Comparison of ENCODE assay signal across 22 cellular contexts in genomic region chr5:127330116-127330515, GRCh38. TPM values are rescaled to one million over a fixed set of nuclear protein-coding genes. Genes with fewer than 3 reads are reported as not detected.
"Had no signal": no experiment of that assay in that cellular context is flagged by ENCODE, and none has a peak within 500 bp of the region (broad histone marks: within the 10 kb centered on the region; RNA-seq: fewer than 3 reads in every experiment).

No MANE protein-coding gene starts in this region.

- H3K27me3 ChIP-seq: neural progenitor cell, vagina had no signal

- H3K36me3 Mint-ChIP-seq: memory B cell; naive thymus-derived CD4-positive, alpha-beta T cell had no signal

- H3K36me3 ChIP-seq: adrenal gland, esophagus squamous epithelium, neural progenitor cell, prostate gland, vagina had no signal

- H3K4me3 ChIP-seq: adrenal gland, esophagus squamous epithelium, hepatocyte, mucosa of descending colon, neural progenitor cell, prostate gland, skin epidermis, vagina had no signal

- H3K9ac ChIP-seq: neural progenitor cell had no signal

- H3K27ac Mint-ChIP-seq: dendritic cell treated with granulocyte-macrophage colony-stimulating factor and Interleukin-4, amounts not matched to agents 40 ng/mL and 50 ng/mL, for 4 days; memory B cell; naive thymus-derived CD4-positive, alpha-beta T cell; neural progenitor cell; stimulated activated naive CD8-positive, alpha-beta T cell treated with anti-CD3 and anti-CD28 coated beads, Interleukin-15, amount 100 ng/mL, for 72 hours had no signal

- DNase-seq: activated CD4-positive, alpha-beta T cell treated with anti-CD3 and anti-CD28 coated beads, Interleukin-2, amount 50 U/mL, for 1 hour; activated CD8-positive, alpha-beta memory T cell treated with anti-CD3 and anti-CD28 coated beads, Interleukin-2, amount 50 U/mL, for 4 hours; activated effector memory CD4-positive, alpha-beta T cell treated with anti-CD3 and anti-CD28 coated beads, Interleukin-2, amount 50 U/mL, for 16 hours; activated naive CD4-positive, alpha-beta T cell treated with anti-CD3 and anti-CD28 coated beads, Interleukin-2, amount 50 U/mL, for 16 hours; activated T-cell treated with anti-CD3 and anti-CD28 coated beads, Interleukin-2, amount 50 U/mL, for 4 hours; adrenal gland; effector CD8-positive, alpha-beta T cell; esophagus squamous epithelium; foreskin keratinocyte; mucosa of descending colon; naive thymus-derived CD4-positive, alpha-beta T cell; right cardiac atrium; stimulated activated CD4-positive, alpha-beta T cell treated with anti-CD3 and anti-CD28 coated beads, Interleukin-2, amount 100 ng/mL, for 48 hours; stimulated activated naive CD8-positive, alpha-beta T cell treated with anti-CD3 and anti-CD28 coated beads, Interleukin-15, amount 100 ng/mL, for 72 hours; trophoblast cell had no signal

- H3K4me1 Mint-ChIP-seq: memory B cell; naive thymus-derived CD4-positive, alpha-beta T cell; stimulated activated naive CD8-positive, alpha-beta T cell treated with anti-CD3 and anti-CD28 coated beads, Interleukin-15, amount 100 ng/mL, for 72 hours had no signal

- H2AFZ ChIP-seq: hepatocyte, neural progenitor cell had no signal

- H3K79me2 ChIP-seq: hepatocyte had no signal

- H3K4me2 ChIP-seq: hepatocyte, neural progenitor cell had no signal

- ATAC-seq: activated T-cell treated with anti-CD3 and anti-CD28 coated beads, Interleukin-2, amount 50 U/mL, for 4 hours; foreskin keratinocyte; mucosa of descending colon; naive thymus-derived CD4-positive, alpha-beta T cell; right cardiac atrium; stimulated activated naive CD8-positive, alpha-beta T cell treated with anti-CD3 and anti-CD28 coated beads, Interleukin-15, amount 100 ng/mL, for 72 hours had no signal

- H3K9me3 ChIP-seq: adrenal gland, esophagus squamous epithelium, mucosa of descending colon, prostate gland, vagina had no signal

- H3K4me3 Mint-ChIP-seq: activated T-cell treated with anti-CD3 and anti-CD28 coated beads, Interleukin-2, amount 50 U/mL, for 4 hours; dendritic cell treated with granulocyte-macrophage colony-stimulating factor and Interleukin-4, amounts not matched to agents 40 ng/mL and 50 ng/mL, for 4 days; memory B cell; naive thymus-derived CD4-positive, alpha-beta T cell; neural progenitor cell; stimulated activated naive CD8-positive, alpha-beta T cell treated with anti-CD3 and anti-CD28 coated beads, Interleukin-15, amount 100 ng/mL, for 72 hours had no signal

- H3K9me3 Mint-ChIP-seq: activated T-cell treated with anti-CD3 and anti-CD28 coated beads, Interleukin-2, amount 50 U/mL, for 4 hours; dendritic cell treated with granulocyte-macrophage colony-stimulating factor and Interleukin-4, amounts not matched to agents 40 ng/mL and 50 ng/mL, for 4 days; memory B cell; naive thymus-derived CD4-positive, alpha-beta T cell; neural progenitor cell; stimulated activated naive CD8-positive, alpha-beta T cell treated with anti-CD3 and anti-CD28 coated beads, Interleukin-15, amount 100 ng/mL, for 72 hours had no signal

- H3K4me1 ChIP-seq: adrenal gland, esophagus squamous epithelium, foreskin keratinocyte, neural progenitor cell, prostate gland, vagina had no signal

- H3K27ac ChIP-seq: adrenal gland, esophagus squamous epithelium, foreskin keratinocyte, hepatocyte, neural progenitor cell, prostate gland, skin epidermis, vagina had no signal

RNA-seq across cellular contexts. Expression of gene MEGF10, which starts 39.5 kb away (rescaled TPM):
- total RNA-seq: activated T-cell treated with anti-CD3 and anti-CD28 coated beads, Interleukin-2, amount 50 U/mL, for 4 hours; foreskin keratinocyte; naive thymus-derived CD4-positive, alpha-beta T cell had no signal
- polyA plus RNA-seq: foreskin keratinocyte; naive thymus-derived CD4-positive, alpha-beta T cell had no signal
